Comparison of ENCODE assay signal across 26 cellular contexts in the genomic region with DNA sequence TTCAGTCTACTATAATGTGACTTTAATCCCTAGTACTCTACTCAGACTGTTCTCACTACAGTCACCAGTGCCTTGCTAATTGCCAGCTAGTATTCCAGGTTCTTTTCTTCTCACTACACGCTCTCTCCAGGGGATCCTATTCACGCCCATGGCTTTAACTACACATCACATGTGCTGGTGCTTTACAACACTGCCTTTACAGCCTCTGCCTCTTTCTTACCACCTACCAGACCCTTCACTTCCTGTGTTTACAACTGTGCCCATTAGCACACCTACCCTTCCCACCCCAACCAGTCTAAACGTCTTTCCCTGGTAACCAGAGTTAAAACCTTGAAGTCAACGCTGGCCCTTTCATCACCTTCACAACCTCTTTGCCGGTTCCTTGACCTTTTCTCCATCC.
A peak's percentile ranks its signal among the peaks of the same experiment; 100 is the strongest.
DNase-seq lines count a peak whose midpoint lies in the region; TF ChIP-seq lines count a peak whose summit lies in the region.
"Had no signal": no experiment of that assay in that cellular context is flagged by ENCODE, and none has a peak within 500 bp of the region (broad histone marks: within the 10 kb centered on the region; RNA-seq: fewer than 3 reads in every experiment).

No MANE protein-coding gene starts in this region.

- DNase-seq in NCI-H2227 (lab: John Stamatoyannopoulos, UW; ENCODE audit: unreplicated experiment) = peak; percentile 9
- no peak for DNase-seq in NCI-H2227 treated with DMSO at 0.1 percent for 48 hours (lab: John Stamatoyannopoulos, UW)
- peak; percentile 65 for DNase-seq in NCI-H748 treated with DMSO at 0.1 percent for 48 hours (lab: John Stamatoyannopoulos, UW)
- DNase-seq in mesendoderm = peak; percentile 53
- no peak for DNase-seq in activated T-cell treated with anti-CD3 and anti-CD28 coated beads for 4 hours
- no peak for DNase-seq in activated T-helper 1 cell treated with anti-CD3 and anti-CD28 coated beads, Interleukin-12 subunit alpha, Interleukin-12 subunit beta, Interleukin-2, Interleukin-4 antibody, amounts not matched to agents 30 ng/mL and 10 ng/mL and 1 ng/mL, durations not matched to agents 14 hours and 24 hours and 36 hours (ENCODE audit: low spot score)
- no peak for DNase-seq in HK-2 (ENCODE audit: unreplicated experiment)
- DNase-seq: activated CD4-positive, alpha-beta T cell treated with anti-CD3 and anti-CD28 coated beads for 36 hours; activated CD8-positive, alpha-beta T cell treated with anti-CD3 and anti-CD28 coated beads, Interleukin-2, amount 10 ng/mL, durations not matched to agents 7 days and 5 days; activated effector memory CD4-positive, alpha-beta T cell treated with anti-CD3 and anti-CD28 coated beads, Interleukin-2, amount 50 U/mL, for 16 hours; activated naive CD8-positive, alpha-beta T cell treated with anti-CD3 and anti-CD28 coated beads, Interleukin-2, amount 10 ng/mL, durations not matched to agents 7 days and 5 days; CD4-positive, alpha-beta memory T cell; central memory CD4-positive, alpha-beta T cell; DMS53; dorsolateral prefrontal cortex; left lung; NCI-H1930; stimulated activated CD4-positive, alpha-beta T cell treated with anti-CD3 and anti-CD28 coated beads, Interleukin-12 subunit alpha, Interleukin-12 subunit beta, amount 100 ng/mL, for 4 hours; stimulated activated CD4-positive, alpha-beta T cell treated with anti-CD3 and anti-CD28 coated beads, Interleukin-4, amount 100 ng/mL, for 24 hours; T-helper 2 cell; upper lobe of left lung had no signal

- H4K5ac ChIP-seq in mesendoderm (ENCODE audit: low read length) = no peak overlapping the region

- no peaks in the 10 kb centered on the region for H3K36me3 ChIP-seq in Loucy (ENCODE audit: insufficient read depth, low read length)
- H3K36me3 ChIP-seq in mesendoderm (ENCODE audit: control insufficient read depth, insufficient read depth, low read length) = no peaks in the 10 kb centered on the region
- H3K36me3 ChIP-seq: HAP-1, left lung, prostate gland, upper lobe of left lung had no signal

- peak overlapping the region; percentile 6 for H3K4me2 ChIP-seq in Loucy (ENCODE audit: low read depth, low read length, poor library complexity, severe bottlenecking)
- no peak overlapping the region for H3K4me2 ChIP-seq in mesendoderm (ENCODE audit: low read length)
- H3K4me2 ChIP-seq: KMS-11 had no signal

- no peak overlapping the region for H3K56ac ChIP-seq in mesendoderm (ENCODE audit: low read length)

- H3K27me3 Mint-ChIP-seq in activated T-helper 1 cell treated with anti-CD3 and anti-CD28 coated beads, Interleukin-12 subunit alpha, Interleukin-12 subunit beta, Interleukin-2, Interleukin-4 antibody, amounts not matched to agents 30 ng/mL and 10 ng/mL and 1 ng/mL, durations not matched to agents 14 hours and 24 hours and 36 hours (ENCODE audit: insufficient read depth) = peaks cover 2% of the 10 kb centered on the region

- H3K27me3 ChIP-seq in Loucy (ENCODE audit: insufficient read depth, low read length, poor library complexity, severe bottlenecking) = no peaks in the 10 kb centered on the region
- H3K27me3 ChIP-seq in mesendoderm (ENCODE audit: insufficient read depth, low read length, poor library complexity) = no peaks in the 10 kb centered on the region
- H3K27me3 ChIP-seq: dorsolateral prefrontal cortex, left lung, upper lobe of left lung had no signal

- H2AFZ ChIP-seq in Loucy (ENCODE audit: low read length) = peak overlapping the region; percentile 64

- H2BK15ac ChIP-seq in mesendoderm (replicated peaks; ENCODE audit: low read depth) = no peak overlapping the region

- H3K9me3 Mint-ChIP-seq in activated T-helper 1 cell treated with anti-CD3 and anti-CD28 coated beads, Interleukin-12 subunit alpha, Interleukin-12 subunit beta, Interleukin-2, Interleukin-4 antibody, amounts not matched to agents 30 ng/mL and 10 ng/mL and 1 ng/mL, durations not matched to agents 14 hours and 24 hours and 36 hours = no peaks in the 10 kb centered on the region
- H3K9me3 Mint-ChIP-seq: activated naive CD8-positive, alpha-beta T cell treated with anti-CD3 and anti-CD28 coated beads, Interleukin-2, amount 10 ng/mL, durations not matched to agents 7 days and 5 days; stimulated activated memory B cell treated with anti-CD40 and anti-IgM and Interleukin-4, amounts not matched to agents 10 μg/mL and 1 μg/mL and 100 μg/mL, for 72 hours had no signal

- no peaks in the 10 kb centered on the region for H3F3A ChIP-seq in Loucy (ENCODE audit: low read depth)

- H3K23ac ChIP-seq in mesendoderm (ENCODE audit: low read length) = no peak overlapping the region

- H3K27ac Mint-ChIP-seq in activated T-helper 1 cell treated with anti-CD3 and anti-CD28 coated beads, Interleukin-12 subunit alpha, Interleukin-12 subunit beta, Interleukin-2, Interleukin-4 antibody, amounts not matched to agents 30 ng/mL and 10 ng/mL and 1 ng/mL, durations not matched to agents 14 hours and 24 hours and 36 hours = no peak overlapping the region
- H3K27ac Mint-ChIP-seq: activated CD4-positive, alpha-beta T cell treated with anti-CD3 and anti-CD28 coated beads for 36 hours; activated CD8-positive, alpha-beta T cell treated with anti-CD3 and anti-CD28 coated beads, Interleukin-2, amount 10 ng/mL, durations not matched to agents 7 days and 5 days; activated naive CD8-positive, alpha-beta T cell treated with anti-CD3 and anti-CD28 coated beads, Interleukin-2, amount 10 ng/mL, durations not matched to agents 7 days and 5 days; CD4-positive, alpha-beta memory T cell; stimulated activated memory B cell treated with anti-CD40 and anti-IgM and Interleukin-4, amounts not matched to agents 10 μg/mL and 1 μg/mL and 100 μg/mL, for 72 hours had no signal

- H3K36me3 Mint-ChIP-seq in activated T-helper 1 cell treated with anti-CD3 and anti-CD28 coated beads, Interleukin-12 subunit alpha, Interleukin-12 subunit beta, Interleukin-2, Interleukin-4 antibody, amounts not matched to agents 30 ng/mL and 10 ng/mL and 1 ng/mL, durations not matched to agents 14 hours and 24 hours and 36 hours (ENCODE audit: low read depth) = no peaks in the 10 kb centered on the region
- H3K36me3 Mint-ChIP-seq: activated naive CD8-positive, alpha-beta T cell treated with anti-CD3 and anti-CD28 coated beads, Interleukin-2, amount 10 ng/mL, durations not matched to agents 7 days and 5 days; CD4-positive, alpha-beta memory T cell; stimulated activated memory B cell treated with anti-CD40 and anti-IgM and Interleukin-4, amounts not matched to agents 10 μg/mL and 1 μg/mL and 100 μg/mL, for 72 hours had no signal

- no peak for TF ChIP-seq CTCF in Loucy (conservative IDR thresholded peaks at IDR 0.05; ENCODE audit: low read length)

- no peaks in the 10 kb centered on the region for H4K20me1 ChIP-seq in Loucy (ENCODE audit: insufficient read depth, low read length, poor library complexity, severe bottlenecking)

- WGBS in mesendoderm (ENCODE audit: extremely low coverage, insufficient coverage, low lambda C conversion rate) = no CpG with 5 or more reads among the region's 5 CpGs

- no peaks in the 10 kb centered on the region for H3K79me1 ChIP-seq in mesendoderm (ENCODE audit: low read length)

- H2BK120ac ChIP-seq in mesendoderm (ENCODE audit: low read depth, low read length) = no peak overlapping the region

- H3K79me2 ChIP-seq in Loucy (ENCODE audit: insufficient read depth, low read length) (no peaks in the 10 kb centered on the region), mesendoderm (ENCODE audit: control insufficient read depth, insufficient read depth, low read length) (no peaks in the 10 kb centered on the region)

- no peaks in the 10 kb centered on the region for H3K9me2 ChIP-seq in Loucy (replicated peaks; ENCODE audit: low read depth, low read length)

- H3K9ac ChIP-seq in Loucy (ENCODE audit: low read depth, low read length, poor library complexity, severe bottlenecking) = no peak overlapping the region
- H3K9ac ChIP-seq in mesendoderm (ENCODE audit: low read length) = no peak overlapping the region
- H3K9ac ChIP-seq: KMS-11 had no signal

- no peaks in the 10 kb centered on the region for H3K4me1 Mint-ChIP-seq in activated T-helper 1 cell treated with anti-CD3 and anti-CD28 coated beads, Interleukin-12 subunit alpha, Interleukin-12 subunit beta, Interleukin-2, Interleukin-4 antibody, amounts not matched to agents 30 ng/mL and 10 ng/mL and 1 ng/mL, durations not matched to agents 14 hours and 24 hours and 36 hours (ENCODE audit: low read depth)
- H3K4me1 Mint-ChIP-seq: activated CD4-positive, alpha-beta T cell treated with anti-CD3 and anti-CD28 coated beads for 36 hours; activated naive CD8-positive, alpha-beta T cell treated with anti-CD3 and anti-CD28 coated beads, Interleukin-2, amount 10 ng/mL, durations not matched to agents 7 days and 5 days; CD4-positive, alpha-beta memory T cell; stimulated activated memory B cell treated with anti-CD40 and anti-IgM and Interleukin-4, amounts not matched to agents 10 μg/mL and 1 μg/mL and 100 μg/mL, for 72 hours had no signal

- no peak overlapping the region for H3K27ac ChIP-seq in mesendoderm (ENCODE audit: low read depth, low read length)
- H3K27ac ChIP-seq: dorsolateral prefrontal cortex, KMS-11, left lung, prostate gland, upper lobe of left lung had no signal

- no peak overlapping the region for H4K8ac ChIP-seq in mesendoderm (ENCODE audit: low read depth, low read length)

- H3K9me3 ChIP-seq in Loucy (ENCODE audit: insufficient read depth, low read depth, low read length) = no peaks in the 10 kb centered on the region
- H3K9me3 ChIP-seq: HAP-1, left lung, prostate gland, upper lobe of left lung had no signal

- H3K4me1 ChIP-seq in Loucy (ENCODE audit: insufficient read depth, low read length, poor library complexity, severe bottlenecking) (peaks cover 12% of the 10 kb centered on the region), mesendoderm (ENCODE audit: control insufficient read depth, low read depth, low read length) (no peaks in the 10 kb centered on the region)
- H3K4me1 ChIP-seq: left lung, prostate gland had no signal

- intact Hi-C loops in activated T-helper 1 cell treated with anti-CD3 and anti-CD28 coated beads, Interleukin-12 subunit alpha, Interleukin-12 subunit beta, Interleukin-2, Interleukin-4 antibody, amounts not matched to agents 30 ng/mL and 10 ng/mL and 1 ng/mL, durations not matched to agents 14 hours and 24 hours and 36 hours (cut with micrococcal nuclease) = no loop called here

- H3K4ac ChIP-seq in mesendoderm (ENCODE audit: low read depth, low read length) = no peak overlapping the region

- H3K4me3 ChIP-seq in Loucy (ENCODE audit: low read length, poor library complexity, severe bottlenecking) (no peak overlapping the region), mesendoderm (ENCODE audit: low read length) (no peak overlapping the region)
- H3K4me3 ChIP-seq: dorsolateral prefrontal cortex, HAP-1, left lung, prostate gland, upper lobe of left lung had no signal

- no peak overlapping the region for H3K4me3 Mint-ChIP-seq in activated T-helper 1 cell treated with anti-CD3 and anti-CD28 coated beads, Interleukin-12 subunit alpha, Interleukin-12 subunit beta, Interleukin-2, Interleukin-4 antibody, amounts not matched to agents 30 ng/mL and 10 ng/mL and 1 ng/mL, durations not matched to agents 14 hours and 24 hours and 36 hours
- H3K4me3 Mint-ChIP-seq: activated CD4-positive, alpha-beta T cell treated with anti-CD3 and anti-CD28 coated beads for 36 hours; activated CD8-positive, alpha-beta T cell treated with anti-CD3 and anti-CD28 coated beads, Interleukin-2, amount 10 ng/mL, durations not matched to agents 7 days and 5 days; activated naive CD8-positive, alpha-beta T cell treated with anti-CD3 and anti-CD28 coated beads, Interleukin-2, amount 10 ng/mL, durations not matched to agents 7 days and 5 days; CD4-positive, alpha-beta memory T cell; stimulated activated memory B cell treated with anti-CD40 and anti-IgM and Interleukin-4, amounts not matched to agents 10 μg/mL and 1 μg/mL and 100 μg/mL, for 72 hours had no signal

- H2AK5ac ChIP-seq in mesendoderm (ENCODE audit: low read length) = no peak overlapping the region

- no peak overlapping the region for H3K18ac ChIP-seq in mesendoderm (ENCODE audit: low read length)

- H2BK5ac ChIP-seq in mesendoderm (ENCODE audit: low read length) = no peak overlapping the region

Comparison
In these comparisons a context has a peak if more than half of its experiments do, and no peak if none do; other contexts are left out.
1. DNase-seq: peak in NCI-H2227 (single experiment), NCI-H748 treated with DMSO at 0.1 percent for 48 hours (single experiment) and mesendoderm (single experiment); none in NCI-H2227 treated with DMSO at 0.1 percent for 48 hours (single experiment), activated T-cell treated with anti-CD3 and anti-CD28 coated beads for 4 hours (single experiment), activated T-helper 1 cell treated with anti-CD3 and anti-CD28 coated beads, Interleukin-12 subunit alpha, Interleukin-12 subunit beta, Interleukin-2, Interleukin-4 antibody, amounts not matched to agents 30 ng/mL and 10 ng/mL and 1 ng/mL, durations not matched to agents 14 hours and 24 hours and 36 hours (single experiment) and HK-2 (single experiment).